Comparison of ENCODE assay signal across 8 cellular contexts in genomic region chr1:153627797-153628626, GRCh38. TPM values are rescaled to one million over a fixed set of nuclear protein-coding genes. Genes with fewer than 3 reads are reported as not detected.
DNase-seq lines count a peak whose midpoint lies in the region; ATAC-seq and TF ChIP-seq lines count a peak whose summit lies in the region.

Gene S100A1, plus strand, starts transcription at chr1:153628434. Its CDS starts 2,088 bp downstream, at chr1:153630522.

- H3K9me3 Mint-ChIP-seq in glutamatergic neuron (ENCODE audit: unreplicated experiment), result peaks cover 14% of the 10 kb centered on the region
- no peaks in the 10 kb centered on the region for H3K9me3 Mint-ChIP-seq in osteocyte (ENCODE audit: unreplicated experiment)

- H3K27ac ChIP-seq in C4-2B, result peak within 1 kb of the TSS; percentile 80

- DNase-seq in T-helper 17 cell (no peak), glutamatergic neuron (no peak), osteocyte (ENCODE audit: extremely low spot score, unreplicated experiment) (no peak), NCI-H446 (lab: John Stamatoyannopoulos, UW) (no peak), NCI-H748 (lab: John Stamatoyannopoulos, UW; ENCODE audit: unreplicated experiment) (no peak)

- ATAC-seq in T-helper 17 cell, result no peak
- ATAC-seq in HG02571 (IDR thresholded peaks at IDR 0.05; ENCODE audit: unreplicated experiment), result no peak
- no peak for ATAC-seq in GM21526 (IDR thresholded peaks at IDR 0.05; ENCODE audit: low FRiP score, unreplicated experiment)

- H3K27me3 Mint-ChIP-seq in T-helper 17 cell (peaks cover 9% of the 10 kb centered on the region), glutamatergic neuron (ENCODE audit: unreplicated experiment) (peaks cover 19% of the 10 kb centered on the region), osteocyte (ENCODE audit: unreplicated experiment) (no peaks in the 10 kb centered on the region)

- H3K4me1 Mint-ChIP-seq in T-helper 17 cell, result peaks cover 24% of the 10 kb centered on the region
- peaks cover 32% of the 10 kb centered on the region for H3K4me1 Mint-ChIP-seq in glutamatergic neuron (ENCODE audit: low read depth, unreplicated experiment)
- peaks cover 79% of the 10 kb centered on the region for H3K4me1 Mint-ChIP-seq in osteocyte (ENCODE audit: unreplicated experiment)

- TF ChIP-seq CTCF in C4-2B (conservative IDR thresholded peaks at IDR 0.05) (no peak; the same call in 1 of the 2 replicates), glutamatergic neuron (IDR thresholded peaks at IDR 0.05; ENCODE audit: partially characterized antibody, unreplicated experiment) (peak; percentile 12), osteocyte (IDR thresholded peaks at IDR 0.05) (no peak)

- H3K27ac Mint-ChIP-seq in T-helper 17 cell, result peak within 1 kb of the TSS; percentile 45
- H3K27ac Mint-ChIP-seq in glutamatergic neuron (ENCODE audit: unreplicated experiment), result peak within 1 kb of the TSS; percentile 93
- H3K27ac Mint-ChIP-seq in osteocyte (ENCODE audit: unreplicated experiment), result peak within 1 kb of the TSS; percentile 98

- H3K36me3 Mint-ChIP-seq in T-helper 17 cell (ENCODE audit: low read depth) (no peaks in the 10 kb centered on the region), glutamatergic neuron (ENCODE audit: unreplicated experiment) (peaks cover 11% of the 10 kb centered on the region), osteocyte (ENCODE audit: unreplicated experiment) (peaks cover 12% of the 10 kb centered on the region)

- H3K9me3 ChIP-seq in T-helper 17 cell (ENCODE audit: control insufficient read depth, low read length, poor library complexity, severe bottlenecking), result no peaks in the 10 kb centered on the region

- H3K4me3 Mint-ChIP-seq in T-helper 17 cell (peak within 1 kb of the TSS; percentile 25), glutamatergic neuron (ENCODE audit: unreplicated experiment) (peak within 1 kb of the TSS; percentile 88), osteocyte (ENCODE audit: unreplicated experiment) (peak within 1 kb of the TSS; percentile 87)

RNA-seq across cellular contexts. Expression of gene S100A1, which starts in this region (rescaled TPM):
- total RNA-seq in T-helper 17 cell (not detected), glutamatergic neuron (ENCODE audit: unreplicated experiment) (35.4 TPM), osteocyte (1.1 TPM in 1 of 2 replicates, not detected in the other)

Comparison
In these comparisons a context has a peak if more than half of its experiments do, and no peak if none do; other contexts are left out.
1. RNA of gene S100A1 (total RNA-seq): 35.4 TPM in glutamatergic neuron (single experiment); 1.1 TPM in osteocyte and not detected in T-helper 17 cell; every median in the first group is over 10 times any median in the second.
2. H3K27ac Mint-ChIP-seq: peak in every context shown above with its lines; median percentile 98 in osteocyte; 93 in glutamatergic neuron; 45 in T-helper 17 cell.
3. H3K4me3 Mint-ChIP-seq: peak in every context shown above with its lines; median percentile 88 in glutamatergic neuron; 87 in osteocyte; 25 in T-helper 17 cell.